In the genomic region with DNA sequence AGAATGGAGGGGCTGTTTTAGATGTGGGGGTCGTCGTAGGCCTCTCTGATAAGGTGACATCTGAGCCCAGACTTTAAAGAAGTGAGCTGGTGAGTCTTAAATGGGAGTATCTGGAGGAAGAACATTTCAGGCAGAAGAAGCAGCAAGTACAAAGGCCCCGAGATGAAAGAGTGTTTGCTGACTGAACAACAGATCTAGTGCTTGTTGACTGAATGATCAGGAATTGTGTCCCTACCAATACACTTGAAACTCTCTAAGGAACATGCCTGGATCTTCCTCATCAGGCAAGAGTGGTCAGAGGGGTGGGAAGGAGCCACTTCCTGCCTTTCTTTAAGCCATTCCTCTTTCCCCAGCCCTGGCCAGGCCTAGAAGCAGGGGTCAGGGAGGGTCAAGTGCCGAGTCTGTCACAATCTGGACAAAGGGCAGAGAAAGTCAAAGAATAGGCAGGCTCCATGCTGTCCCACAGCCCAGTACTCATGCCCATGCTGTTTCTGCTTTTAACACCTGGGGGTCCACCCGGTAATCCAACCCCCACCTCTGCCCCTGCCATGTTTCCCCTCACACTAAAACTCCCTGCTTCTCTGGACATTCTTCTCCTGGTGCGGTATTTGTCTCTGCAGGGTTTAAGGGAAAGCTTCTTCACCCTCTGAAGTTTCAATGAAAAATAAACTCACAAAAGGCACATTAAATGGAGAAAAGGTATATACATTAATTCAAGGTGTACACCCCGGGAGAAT, we compare ENCODE assay signal across 1 cellular context.
TF ChIP-seq lines count a peak whose summit lies in the region.

No MANE protein-coding gene starts in this region.

TF ChIP-seq in HepG2, 621 proteins besides CTCF, POLR2A, EP300 and RAD21 (continued from another document):
- TF ChIP-seq, protein P1, sequence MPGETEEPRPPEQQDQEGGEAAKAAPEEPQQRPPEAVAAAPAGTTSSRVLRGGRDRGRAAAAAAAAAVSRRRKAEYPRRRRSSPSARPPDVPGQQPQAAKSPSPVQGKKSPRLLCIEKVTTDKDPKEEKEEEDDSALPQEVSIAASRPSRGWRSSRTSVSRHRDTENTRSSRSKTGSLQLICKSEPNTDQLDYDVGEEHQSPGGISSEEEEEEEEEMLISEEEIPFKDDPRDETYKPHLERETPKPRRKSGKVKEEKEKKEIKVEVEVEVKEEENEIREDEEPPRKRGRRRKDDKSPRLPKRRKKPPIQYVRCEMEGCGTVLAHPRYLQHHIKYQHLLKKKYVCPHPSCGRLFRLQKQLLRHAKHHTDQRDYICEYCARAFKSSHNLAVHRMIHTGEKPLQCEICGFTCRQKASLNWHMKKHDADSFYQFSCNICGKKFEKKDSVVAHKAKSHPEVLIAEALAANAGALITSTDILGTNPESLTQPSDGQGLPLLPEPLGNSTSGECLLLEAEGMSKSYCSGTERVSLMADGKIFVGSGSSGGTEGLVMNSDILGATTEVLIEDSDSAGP (CRISPR knock-in tag; IDR thresholded peaks at IDR 0.05; ENCODE audit: borderline replicate concordance), result 0 out of 2 replicates have a peak, but pooled peaks have one; percentile 48
- TF ChIP-seq PHF20 (CRISPR knock-in tag; IDR thresholded peaks at IDR 0.05) (no peak), ZNF446 (CRISPR knock-in tag; IDR thresholded peaks at IDR 0.05) (no peak), ZNF547 (CRISPR knock-in tag; IDR thresholded peaks at IDR 0.05) (no peak), EEA1 (CRISPR knock-in tag; IDR thresholded peaks at IDR 0.05; ENCODE audit: borderline replicate concordance) (no peak), NR2F2 (IDR thresholded peaks at IDR 0.05; ENCODE audit: borderline replicate concordance, low read depth) (peak; percentile 82), ZNF567 (CRISPR knock-in tag; IDR thresholded peaks at IDR 0.05; ENCODE audit: borderline replicate concordance) (0 out of 2 replicates have a peak, but pooled peaks have one; percentile 36), MXI1 (IDR thresholded peaks at IDR 0.05; ENCODE audit: borderline replicate concordance, low read depth, low read length) (peak; percentile 49; the same call in 1 of the 3 replicates), ZNF451 (CRISPR knock-in tag; IDR thresholded peaks at IDR 0.05) (0 out of 2 replicates have a peak, but pooled peaks have one; percentile 33), ZNF496 (CRISPR knock-in tag; IDR thresholded peaks at IDR 0.05; ENCODE audit: insufficient replicate concordance) (no peak), ISL2 (CRISPR knock-in tag; IDR thresholded peaks at IDR 0.05) (0 out of 2 replicates have a peak, but pooled peaks have one; percentile 44), FOXK1 (CRISPR knock-in tag; IDR thresholded peaks at IDR 0.05; ENCODE audit: borderline replicate concordance, low read depth) (peak; percentile 9; the same call in 1 of the 2 replicates), HDAC2 (CRISPR knock-in tag; IDR thresholded peaks at IDR 0.05) (no peak), JUN (CRISPR knock-in tag; IDR thresholded peaks at IDR 0.05) (no peak), HNRNPUL1 (IDR thresholded peaks at IDR 0.05; ENCODE audit: low read depth, low read length) (no peak), JARID2 (CRISPR knock-in tag; IDR thresholded peaks at IDR 0.05; ENCODE audit: insufficient replicate concordance) (no peak), PHF21A (CRISPR knock-in tag; IDR thresholded peaks at IDR 0.05) (0 out of 2 replicates have a peak, but pooled peaks have one; percentile 38), GATAD2A (CRISPR knock-in tag; IDR thresholded peaks at IDR 0.05) (peak; percentile 59), CHCHD3 (CRISPR knock-in tag; IDR thresholded peaks at IDR 0.05) (no peak), STAT5B (CRISPR knock-in tag; IDR thresholded peaks at IDR 0.05) (no peak), NCOA2 (CRISPR knock-in tag; IDR thresholded peaks at IDR 0.05) (peak; percentile 44; the same call in 1 of the 2 replicates), MYC (CRISPR knock-in tag; IDR thresholded peaks at IDR 0.05; ENCODE audit: borderline replicate concordance) (0 out of 2 replicates have a peak, but pooled peaks have one; percentile 40), PCBP1 (IDR thresholded peaks at IDR 0.05; ENCODE audit: borderline replicate concordance, low read depth, low read length) (no peak), ZNF562 (CRISPR knock-in tag; IDR thresholded peaks at IDR 0.05; ENCODE audit: borderline replicate concordance) (no peak)
- TF ChIP-seq, protein P2, sequence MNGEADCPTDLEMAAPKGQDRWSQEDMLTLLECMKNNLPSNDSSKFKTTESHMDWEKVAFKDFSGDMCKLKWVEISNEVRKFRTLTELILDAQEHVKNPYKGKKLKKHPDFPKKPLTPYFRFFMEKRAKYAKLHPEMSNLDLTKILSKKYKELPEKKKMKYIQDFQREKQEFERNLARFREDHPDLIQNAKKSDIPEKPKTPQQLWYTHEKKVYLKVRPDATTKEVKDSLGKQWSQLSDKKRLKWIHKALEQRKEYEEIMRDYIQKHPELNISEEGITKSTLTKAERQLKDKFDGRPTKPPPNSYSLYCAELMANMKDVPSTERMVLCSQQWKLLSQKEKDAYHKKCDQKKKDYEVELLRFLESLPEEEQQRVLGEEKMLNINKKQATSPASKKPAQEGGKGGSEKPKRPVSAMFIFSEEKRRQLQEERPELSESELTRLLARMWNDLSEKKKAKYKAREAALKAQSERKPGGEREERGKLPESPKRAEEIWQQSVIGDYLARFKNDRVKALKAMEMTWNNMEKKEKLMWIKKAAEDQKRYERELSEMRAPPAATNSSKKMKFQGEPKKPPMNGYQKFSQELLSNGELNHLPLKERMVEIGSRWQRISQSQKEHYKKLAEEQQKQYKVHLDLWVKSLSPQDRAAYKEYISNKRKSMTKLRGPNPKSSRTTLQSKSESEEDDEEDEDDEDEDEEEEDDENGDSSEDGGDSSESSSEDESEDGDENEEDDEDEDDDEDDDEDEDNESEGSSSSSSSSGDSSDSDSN (CRISPR knock-in tag; IDR thresholded peaks at IDR 0.05), result 0 out of 2 replicates have a peak, but pooled peaks have one; percentile 27
- TF ChIP-seq, protein P3, sequence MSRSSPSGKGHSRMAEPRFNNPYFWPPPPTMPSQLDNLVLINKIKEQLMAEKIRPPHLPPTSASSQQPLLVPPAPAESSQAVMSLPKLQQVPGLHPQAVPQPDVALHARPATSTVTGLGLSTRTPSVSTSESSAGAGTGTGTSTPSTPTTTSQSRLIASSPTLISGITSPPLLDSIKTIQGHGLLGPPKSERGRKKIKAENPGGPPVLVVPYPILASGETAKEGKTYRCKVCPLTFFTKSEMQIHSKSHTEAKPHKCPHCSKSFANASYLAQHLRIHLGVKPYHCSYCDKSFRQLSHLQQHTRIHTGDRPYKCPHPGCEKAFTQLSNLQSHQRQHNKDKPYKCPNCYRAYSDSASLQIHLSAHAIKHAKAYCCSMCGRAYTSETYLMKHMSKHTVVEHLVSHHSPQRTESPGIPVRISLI (CRISPR knock-in tag; IDR thresholded peaks at IDR 0.05; ENCODE audit: borderline replicate concordance), result no peak
- TF ChIP-seq, protein P4, sequence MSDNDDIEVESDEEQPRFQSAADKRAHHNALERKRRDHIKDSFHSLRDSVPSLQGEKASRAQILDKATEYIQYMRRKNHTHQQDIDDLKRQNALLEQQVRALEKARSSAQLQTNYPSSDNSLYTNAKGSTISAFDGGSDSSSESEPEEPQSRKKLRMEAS (IDR thresholded peaks at IDR 0.05), result peak; percentile 21; the same call in 1 of the 2 replicates
- TF ChIP-seq, protein P5, sequence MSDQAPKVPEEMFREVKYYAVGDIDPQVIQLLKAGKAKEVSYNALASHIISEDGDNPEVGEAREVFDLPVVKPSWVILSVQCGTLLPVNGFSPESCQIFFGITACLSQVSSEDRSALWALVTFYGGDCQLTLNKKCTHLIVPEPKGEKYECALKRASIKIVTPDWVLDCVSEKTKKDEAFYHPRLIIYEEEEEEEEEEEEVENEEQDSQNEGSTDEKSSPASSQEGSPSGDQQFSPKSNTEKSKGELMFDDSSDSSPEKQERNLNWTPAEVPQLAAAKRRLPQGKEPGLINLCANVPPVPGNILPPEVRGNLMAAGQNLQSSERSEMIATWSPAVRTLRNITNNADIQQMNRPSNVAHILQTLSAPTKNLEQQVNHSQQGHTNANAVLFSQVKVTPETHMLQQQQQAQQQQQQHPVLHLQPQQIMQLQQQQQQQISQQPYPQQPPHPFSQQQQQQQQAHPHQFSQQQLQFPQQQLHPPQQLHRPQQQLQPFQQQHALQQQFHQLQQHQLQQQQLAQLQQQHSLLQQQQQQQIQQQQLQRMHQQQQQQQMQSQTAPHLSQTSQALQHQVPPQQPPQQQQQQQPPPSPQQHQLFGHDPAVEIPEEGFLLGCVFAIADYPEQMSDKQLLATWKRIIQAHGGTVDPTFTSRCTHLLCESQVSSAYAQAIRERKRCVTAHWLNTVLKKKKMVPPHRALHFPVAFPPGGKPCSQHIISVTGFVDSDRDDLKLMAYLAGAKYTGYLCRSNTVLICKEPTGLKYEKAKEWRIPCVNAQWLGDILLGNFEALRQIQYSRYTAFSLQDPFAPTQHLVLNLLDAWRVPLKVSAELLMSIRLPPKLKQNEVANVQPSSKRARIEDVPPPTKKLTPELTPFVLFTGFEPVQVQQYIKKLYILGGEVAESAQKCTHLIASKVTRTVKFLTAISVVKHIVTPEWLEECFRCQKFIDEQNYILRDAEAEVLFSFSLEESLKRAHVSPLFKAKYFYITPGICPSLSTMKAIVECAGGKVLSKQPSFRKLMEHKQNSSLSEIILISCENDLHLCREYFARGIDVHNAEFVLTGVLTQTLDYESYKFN (CRISPR knock-in tag; conservative IDR thresholded peaks at IDR 0.05), result 0 out of 2 replicates have a peak, but pooled peaks have one; percentile 40
- TF ChIP-seq, protein P6, sequence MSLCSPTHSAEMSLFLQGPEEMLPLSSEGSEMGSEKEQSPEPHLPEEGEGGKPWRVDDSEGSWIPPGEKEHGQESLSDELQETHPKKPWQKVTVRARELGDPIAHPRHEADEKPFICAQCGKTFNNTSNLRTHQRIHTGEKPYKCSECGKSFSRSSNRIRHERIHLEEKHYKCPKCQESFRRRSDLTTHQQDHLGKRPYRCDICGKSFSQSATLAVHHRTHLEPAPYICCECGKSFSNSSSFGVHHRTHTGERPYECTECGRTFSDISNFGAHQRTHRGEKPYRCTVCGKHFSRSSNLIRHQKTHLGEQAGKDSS (CRISPR knock-in tag; IDR thresholded peaks at IDR 0.05; ENCODE audit: borderline replicate concordance, low read depth), result peak; percentile 64; the same call in 1 of the 2 replicates
